In genomic region chr17:76500074-76500744, GRCh38 we compare ENCODE assay signal across 8 cellular contexts. TPM values are rescaled to one million over a fixed set of nuclear protein-coding genes. Genes with fewer than 3 reads are reported as not detected.
A peak's percentile ranks its signal among the peaks of the same experiment; 100 is the strongest.
DNase-seq lines count a peak whose midpoint lies in the region; ATAC-seq, FAIRE-seq and TF ChIP-seq lines count a peak whose summit lies in the region.

No MANE protein-coding gene starts in this region.

- H3K79me1 ChIP-seq in H1 (ENCODE audit: low read depth, low read length) = peaks cover 12% of the 10 kb centered on the region

- H3K56ac ChIP-seq in H1 (replicated peaks; ENCODE audit: insufficient read length, low read depth, low read length) = no peak overlapping the region

- H3K14ac ChIP-seq in H1 (ENCODE audit: insufficient read length) = no peak overlapping the region

- H4K20me1 ChIP-seq in H1 (replicated peaks in 1 of 2; ENCODE audit: control insufficient read depth in 1 of 2, insufficient read depth in 2 of 2, low read length in 2 of 2) = peaks cover 4 to 23% of the 10 kb centered on the region in 2 experiments

- H3K18ac ChIP-seq in H1 (ENCODE audit: extremely low read depth, low read length) = no peak overlapping the region

- FAIRE-seq in H1 (lab: Jason Lieb, UNC) = no peak

- H3K4me1 ChIP-seq in H1 (replicated peaks in 1 of 4; ENCODE audit: control insufficient read depth in 3 of 4, insufficient read depth in 4 of 4, low read length in 3 of 4) (peaks cover 11 to 39% (median 34%) of the 10 kb centered on the region in 4 experiments), ovary (ENCODE audit: insufficient read depth) (peaks cover 25% of the 10 kb centered on the region)

- H3K4me3 ChIP-seq in H1 (ENCODE audit: extremely low read depth in 1 of 4, insufficient read depth in 2 of 4, low read depth in 3 of 4, low read length in 4 of 4) (peak overlapping the region; percentile 62 to 82 (median 76)), ovary (peak overlapping the region; percentile 38)

- H2BK5ac ChIP-seq in H1 (ENCODE audit: low read depth, low read length) = no peak overlapping the region

- intact Hi-C loops in ovary (cut with DNase I) = loop anchor here in 1 of 4 donors (10.0 kb wide), 1 partner anchor 195 kb away; the partner anchor contains the start of gene QRICH2

- POLR2A ChIA-PET in H1 (lab: Charles Lee; ENCODE audit: partially characterized antibody) = interaction anchor here (1.2 to 3.8 kb wide), 5 partner anchors 11 to 58 kb away, joined by 3 to 15 read pairs (median 4); partner anchors contain the start of gene PRCD

- peak; percentile 42 for DNase-seq in ELR (ENCODE audit: low read depth)
- DNase-seq in NCI-H69 (lab: John Stamatoyannopoulos, UW) = peak; percentile 48
- no peak for DNase-seq in H1 (ENCODE audit: low read depth in 1 of 2, low spot score in 2 of 2)
- no peak for DNase-seq in ovary
- DNase-seq in NK-92 treated with Interleukin-12 subunit alpha and Interleukin-12 subunit beta, amount 100 ng/mL, for 24 hours (lab: John Stamatoyannopoulos, UW) = no peak
- DNase-seq in globus pallidus (ENCODE audit: low spot score) = no peak
- no peak for DNase-seq in NCI-H2171 treated with DMSO at 0.1 percent for 48 hours (lab: John Stamatoyannopoulos, UW)

- no peak overlapping the region for H2BK15ac ChIP-seq in H1 (ENCODE audit: low read length)

- H3K27me3 ChIP-seq in H1 (replicated peaks in 1 of 4; ENCODE audit: control insufficient read depth in 3 of 4, extremely low read depth in 1 of 4, insufficient read depth in 3 of 4, low read length in 3 of 4) (no peaks in the 10 kb centered on the region), ovary (no peaks in the 10 kb centered on the region)

- TF ChIP-seq RAD21 in H1 (IDR thresholded peaks at IDR 0.05 in 1 of 2, conservative IDR thresholded peaks at IDR 0.05 in 1 of 2; ENCODE audit: low read depth in 2 of 2, low read length in 2 of 2) = no peak

- H2BK12ac ChIP-seq in H1 (ENCODE audit: low read depth, low read length) = no peak overlapping the region

- no peak overlapping the region for H2BK20ac ChIP-seq in H1 (ENCODE audit: low read length)

- no peak overlapping the region for H4K8ac ChIP-seq in H1 (ENCODE audit: extremely low read depth, insufficient read depth, low read length)

- TF ChIP-seq EP300 in H1 (IDR thresholded peaks at IDR 0.05; ENCODE audit: borderline replicate concordance in 1 of 2, low read depth in 2 of 2, low read length in 2 of 2) (no peak), ovary (IDR thresholded peaks at IDR 0.05) (no peak)

- no peak overlapping the region for H4K5ac ChIP-seq in H1 (ENCODE audit: insufficient read length, low read depth, low read length)

- CTCF ChIA-PET in H1 (lab: Charles Lee; ENCODE audit: partially characterized antibody) = interaction anchor here (1.1 to 20.2 kb wide), 8 partner anchors 21 to 114 kb away, joined by 3 to 446 read pairs (median 8); partner anchors contain the start of gene AANAT

- H3K79me2 ChIP-seq in H1 (ENCODE audit: control insufficient read depth in 1 of 2, insufficient read depth in 2 of 2, low read length in 2 of 2) = peaks cover 0 to 6% of the 10 kb centered on the region in 2 experiments; a peak in 2 of 4 replicates

- ATAC-seq in HG03108 (IDR thresholded peaks at IDR 0.05; ENCODE audit: unreplicated experiment) = no peak

- H3K23ac ChIP-seq in H1 (ENCODE audit: insufficient read length) = no peak overlapping the region

- H3K36me3 ChIP-seq in H1 (ENCODE audit: control insufficient read depth in 2 of 4, insufficient read depth in 4 of 4, low read length in 3 of 4) (no peaks in the 10 kb centered on the region), ovary (no peaks in the 10 kb centered on the region)

- TF ChIP-seq CTCF in H1 (IDR thresholded peaks at IDR 0.05; ENCODE audit: control extremely low read depth in 1 of 3, insufficient read depth in 1 of 3, low read depth in 1 of 3, low read length in 3 of 3) (no peak), ovary (IDR thresholded peaks at IDR 0.05) (no peak)

- no peak overlapping the region for H2BK120ac ChIP-seq in H1 (replicated peaks; ENCODE audit: low read depth, low read length)

- 53% methylated on average over 15 of the region's 17 CpGs; no CpG with 5 or more reads in 1 of the 2 experiments for WGBS in H1 (ENCODE audit: extremely low coverage in 1 of 2, insufficient coverage in 1 of 2, insufficient read length in 1 of 2, insufficient replicate concordance in 2 of 2, low coverage in 1 of 2, low lambda C conversion rate in 2 of 2, missing lambda C conversion rate in 1 of 2), 2 experiments
- 76 to 82% (median 82%) methylated on average over 17 of the region's 17 CpGs for WGBS in ovary, 3 donors

- peaks cover 7% of the 10 kb centered on the region; the same call in 1 of the 2 replicates for H3K23me2 ChIP-seq in H1 (ENCODE audit: low read depth, low read length)

- H2AFZ ChIP-seq in H1 (ENCODE audit: low read length) = no peak overlapping the region

- H3K4me2 ChIP-seq in H1 (ENCODE audit: insufficient read depth in 1 of 2, low read depth in 2 of 2, low read length in 2 of 2) = peak overlapping the region; percentile 81 to 85

- H3K9me3 ChIP-seq in H1 (ENCODE audit: insufficient read depth in 2 of 2, low read depth in 1 of 2, low read length in 1 of 2) (no peaks in the 10 kb centered on the region), ovary (no peaks in the 10 kb centered on the region)

- H3K27ac ChIP-seq in H1 (ENCODE audit: low read depth, low read length) (no peak overlapping the region), ovary (peak overlapping the region; percentile 23 to 80)

- H4K91ac ChIP-seq in H1 (replicated peaks; ENCODE audit: insufficient read length, low read length) = no peak overlapping the region

- no peak overlapping the region for H3K4ac ChIP-seq in H1 (replicated peaks; ENCODE audit: insufficient read length, low read depth, low read length)

- peak overlapping the region in 2 of 4 experiments; percentile 56 to 64; a peak in 3 of 7 replicates for H3K9ac ChIP-seq in H1 (replicated peaks in 1 of 4; ENCODE audit: extremely low read depth in 1 of 4, low read depth in 3 of 4, low read length in 3 of 4)

- TF ChIP-seq POLR2A in H1 (IDR thresholded peaks at IDR 0.05; ENCODE audit: control extremely low read depth in 1 of 2, low read depth in 2 of 2, low read length in 2 of 2) = no peak
- no peak for TF ChIP-seq POLR2A in ovary (IDR thresholded peaks at IDR 0.05)

- no peak overlapping the region for H2AK5ac ChIP-seq in H1 (ENCODE audit: low read depth, low read length)

RNA-seq across cellular contexts. Expression of gene RHBDF2, which starts 1.0 kb away (rescaled TPM):
- total RNA-seq in H1 (2021; fragmentation: NEBNext Ultra II Directional; extraction: Animal tissue kit (Norgen Biotek cat#: 25700)) = 25.9 and 26.2 TPM in 2 replicates
- polyA plus RNA-seq in H1 (2011; rRNA removed) (21.2 and 27.9 TPM in 2 replicates), ovary (1 to 10 TPM; 3.3 to 8.8 TPM)
- polyA plus RNA-seq in H1 (2011; cell fraction: cytosol; rRNA removed) = 15.5 TPM
- 46.6 TPM for polyA plus RNA-seq in H1 (2011; cell fraction: nucleus; rRNA removed)
- 16.4 to 25.4 TPM (median 22.4 TPM) in 4 replicates for polyA plus RNA-seq in H1 (2012, experiment 1 of 2)
- polyA plus RNA-seq in H1 (2012, experiment 2 of 2) = 15.6 TPM
- 30.8 TPM for polyA plus RNA-seq in H1 (2013, experiment 1 of 2)
- polyA plus RNA-seq in H1 (2013, experiment 2 of 2) = 30.3 TPM
- 12.5 and 16.5 TPM in 2 replicates for polyA minus RNA-seq in H1 (2011; rRNA and poly(A)+ RNA removed)
- polyA minus RNA-seq in H1 (2011; cell fraction: cytosol; rRNA and poly(A)+ RNA removed) = 16.4 TPM
- polyA minus RNA-seq in H1 (2011; cell fraction: nucleus; rRNA and poly(A)+ RNA removed) = 22.9 TPM
- total RNA-seq in ovary = 10 to 100 TPM; 11.7 to 39.9 (median 26.1) TPM

RNA-seq across cellular contexts. Expression of gene AANAT, which starts 32.8 kb away (rescaled TPM):
- not detected in 2 replicates for total RNA-seq in H1 (2021; fragmentation: NEBNext Ultra II Directional; extraction: Animal tissue kit (Norgen Biotek cat#: 25700))
- polyA plus RNA-seq in H1 (2011; rRNA removed) = 0.53 and 1.1 TPM in 2 replicates
- 0.43 TPM for polyA plus RNA-seq in H1 (2011; cell fraction: cytosol; rRNA removed)
- 1.5 TPM for polyA plus RNA-seq in H1 (2011; cell fraction: nucleus; rRNA removed)
- 0.46 to 0.76 TPM (median 0.68 TPM) in 4 replicates for polyA plus RNA-seq in H1 (2012, experiment 1 of 2)
- polyA plus RNA-seq in H1 (2012, experiment 2 of 2) = not detected
- 0.16 TPM for polyA plus RNA-seq in H1 (2013, experiment 1 of 2)
- 0.13 TPM for polyA plus RNA-seq in H1 (2013, experiment 2 of 2)
- not detected in 2 replicates for polyA minus RNA-seq in H1 (2011; rRNA and poly(A)+ RNA removed)
- not detected for polyA minus RNA-seq in H1 (2011; cell fraction: cytosol; rRNA and poly(A)+ RNA removed)
- polyA minus RNA-seq in H1 (2011; cell fraction: nucleus; rRNA and poly(A)+ RNA removed) = not detected
- not detected for total RNA-seq in ovary
- polyA plus RNA-seq in ovary = not detected

RNA-seq across cellular contexts. Expression of gene CYGB, which starts 37.3 kb away (rescaled TPM):
- total RNA-seq in H1 (2021; fragmentation: NEBNext Ultra II Directional; extraction: Animal tissue kit (Norgen Biotek cat#: 25700)) = 3.7 and 4.0 TPM in 2 replicates
- polyA plus RNA-seq in H1 (2011; rRNA removed) (2.7 and 3.3 TPM in 2 replicates), ovary (10 to 100 TPM; 14.6 to 18.2 TPM)
- polyA plus RNA-seq in H1 (2011; cell fraction: cytosol; rRNA removed) = 1.7 TPM
- polyA plus RNA-seq in H1 (2011; cell fraction: nucleus; rRNA removed) = 1.7 TPM
- polyA plus RNA-seq in H1 (2012, experiment 1 of 2) = 1.4 to 3.4 TPM (median 2.9 TPM) in 4 replicates
- polyA plus RNA-seq in H1 (2012, experiment 2 of 2) = 4.0 TPM
- 2.8 TPM for polyA plus RNA-seq in H1 (2013, experiment 1 of 2)
- 2.8 TPM for polyA plus RNA-seq in H1 (2013, experiment 2 of 2)
- polyA minus RNA-seq in H1 (2011; rRNA and poly(A)+ RNA removed) = 0.19 and 1.4 TPM in 2 replicates
- 0.66 TPM for polyA minus RNA-seq in H1 (2011; cell fraction: cytosol; rRNA and poly(A)+ RNA removed)
- polyA minus RNA-seq in H1 (2011; cell fraction: nucleus; rRNA and poly(A)+ RNA removed) = 0.80 TPM
- 10 to 100 TPM in 2 of 7 donors, 1 to 10 TPM in 5; 3.9 to 35.7 (median 8.0) TPM for total RNA-seq in ovary

RNA-seq across cellular contexts. Expression of gene PRCD, which starts 39.6 kb away (rescaled TPM):
- 1.4 and 2.1 TPM in 2 replicates for total RNA-seq in H1 (2021; fragmentation: NEBNext Ultra II Directional; extraction: Animal tissue kit (Norgen Biotek cat#: 25700))
- polyA plus RNA-seq in H1 (2011; rRNA removed) (0.77 and 1.1 TPM in 2 replicates), ovary (1 to 10 TPM; 1.5 to 7.0 TPM)
- 1.4 TPM for polyA plus RNA-seq in H1 (2011; cell fraction: cytosol; rRNA removed)
- 3.1 TPM for polyA plus RNA-seq in H1 (2011; cell fraction: nucleus; rRNA removed)
- polyA plus RNA-seq in H1 (2012, experiment 1 of 2) = 1.1 to 1.6 TPM (median 1.5 TPM) in 4 replicates
- polyA plus RNA-seq in H1 (2012, experiment 2 of 2) = 2.3 TPM
- 2.0 TPM for polyA plus RNA-seq in H1 (2013, experiment 1 of 2)
- 1.5 TPM for polyA plus RNA-seq in H1 (2013, experiment 2 of 2)
- 0.12 and 0.22 TPM in 2 replicates for polyA minus RNA-seq in H1 (2011; rRNA and poly(A)+ RNA removed)
- polyA minus RNA-seq in H1 (2011; cell fraction: cytosol; rRNA and poly(A)+ RNA removed) = not detected
- polyA minus RNA-seq in H1 (2011; cell fraction: nucleus; rRNA and poly(A)+ RNA removed) = 3.5 TPM
- 10 to 100 TPM in 1 of 7 donors, 1 to 10 TPM in 6; 2.3 to 12.2 (median 2.8) TPM for total RNA-seq in ovary

RNA-seq across cellular contexts. Expression of gene UBE2O, which starts 47.3 kb away (rescaled TPM):
- total RNA-seq in H1 (2021; fragmentation: NEBNext Ultra II Directional; extraction: Animal tissue kit (Norgen Biotek cat#: 25700)) = 63.0 and 65.6 TPM in 2 replicates
- 24.4 and 34.1 TPM in 2 replicates for polyA plus RNA-seq in H1 (2011; rRNA removed)
- polyA plus RNA-seq in H1 (2011; cell fraction: cytosol; rRNA removed) = 26.6 TPM
- 63.4 TPM for polyA plus RNA-seq in H1 (2011; cell fraction: nucleus; rRNA removed)
- polyA plus RNA-seq in H1 (2012, experiment 1 of 2) = 37.4 to 63.3 TPM (median 56.2 TPM) in 4 replicates
- polyA plus RNA-seq in H1 (2012, experiment 2 of 2) = 31.8 TPM
- polyA plus RNA-seq in H1 (2013, experiment 1 of 2) = 25.8 TPM
- polyA plus RNA-seq in H1 (2013, experiment 2 of 2) = 23.6 TPM
- 119 and 174 TPM in 2 replicates for polyA minus RNA-seq in H1 (2011; rRNA and poly(A)+ RNA removed)
- polyA minus RNA-seq in H1 (2011; cell fraction: cytosol; rRNA and poly(A)+ RNA removed) = 36.0 TPM
- 29.6 TPM for polyA minus RNA-seq in H1 (2011; cell fraction: nucleus; rRNA and poly(A)+ RNA removed)
- 10 to 100 TPM; 11.3 to 37.2 (median 29.0) TPM for total RNA-seq in ovary
- 10 to 100 TPM in 1 of 2 donors, 1 to 10 TPM in 1; 8.3 to 15.4 TPM for polyA plus RNA-seq in ovary

Comparison
In these comparisons a context has a peak if more than half of its experiments do, and no peak if none do; other contexts are left out.
1. DNase-seq: peak in ELR (single experiment) and NCI-H69 (single experiment); none in H1 (0 of 2), ovary (0 of 5), NK-92 treated with Interleukin-12 subunit alpha and Interleukin-12 subunit beta, amount 100 ng/mL, for 24 hours (single experiment), globus pallidus (single experiment) and NCI-H2171 treated with DMSO at 0.1 percent for 48 hours (single experiment).